ENCODE assay signal across 12 cellular contexts in the genomic region with DNA sequence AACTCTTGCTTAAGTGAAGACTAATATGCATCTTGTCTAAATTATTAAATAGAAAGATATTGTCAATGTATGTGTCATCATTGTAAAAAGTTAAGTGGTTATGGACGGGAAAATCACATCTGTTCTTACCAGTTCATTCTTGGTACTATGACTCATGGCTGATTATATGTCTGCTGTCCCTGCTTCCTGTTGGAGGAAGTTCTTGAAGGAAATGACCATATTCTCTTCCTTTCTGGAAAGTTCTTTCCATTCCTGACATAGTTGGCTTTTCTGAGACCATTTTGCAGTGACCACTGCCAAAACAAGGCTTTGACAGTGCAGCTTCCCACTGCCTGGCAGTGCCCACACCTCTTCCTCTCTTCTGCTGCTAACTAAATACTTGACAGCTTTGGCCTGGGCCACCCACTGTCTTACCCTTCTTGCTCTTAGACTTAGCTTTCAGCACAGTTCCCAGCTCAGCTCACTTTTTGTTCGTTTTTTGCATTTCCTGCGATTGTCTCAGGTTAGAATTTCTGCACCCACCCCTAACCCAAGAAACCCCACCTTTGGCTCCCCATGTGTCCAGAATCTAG. TPM values are rescaled to one million over a fixed set of nuclear protein-coding genes. Genes with fewer than 3 reads are reported as not detected.
DNase-seq lines count a peak whose midpoint lies in the region; FAIRE-seq and TF ChIP-seq lines count a peak whose summit lies in the region.
"Had no signal": no experiment of that assay in that cellular context is flagged by ENCODE, and none has a peak within 500 bp of the region (broad histone marks: within the 10 kb centered on the region; RNA-seq: fewer than 3 reads in every experiment).

No MANE protein-coding gene starts in this region.

- no peak overlapping the region for H2BK12ac ChIP-seq in neuronal stem cell (ENCODE audit: low read length)

- H3K4me3 ChIP-seq in neuronal stem cell (ENCODE audit: low read length in 2 of 2) = no peak overlapping the region

- H3K14ac ChIP-seq in neuronal stem cell (ENCODE audit: low read length) = no peak overlapping the region

- no peaks in the 10 kb centered on the region for H3K79me1 ChIP-seq in neuronal stem cell (ENCODE audit: low read depth, low read length)

- no peak for TF ChIP-seq CTCF in progenitor cell of endocrine pancreas (IDR thresholded peaks at IDR 0.05; ENCODE audit: unreplicated experiment)

- H3K9ac ChIP-seq in neuronal stem cell (ENCODE audit: low read depth, low read length, poor library complexity) = no peak overlapping the region

- H3K27ac Mint-ChIP-seq in progenitor cell of endocrine pancreas = no peak overlapping the region

- no peaks in the 10 kb centered on the region for H3K36me3 Mint-ChIP-seq in progenitor cell of endocrine pancreas (ENCODE audit: insufficient read depth)

- no peak overlapping the region for H4K91ac ChIP-seq in neuronal stem cell (ENCODE audit: low read depth, low read length, poor library complexity)

- H3K18ac ChIP-seq in neuronal stem cell (ENCODE audit: low read length) = no peak overlapping the region

- no peak overlapping the region for H3K23ac ChIP-seq in neuronal stem cell (ENCODE audit: low read depth, low read length, poor library complexity)

- H3K4ac ChIP-seq in neuronal stem cell (ENCODE audit: low read length) = no peak overlapping the region

- no peak overlapping the region for H3K4me3 Mint-ChIP-seq in progenitor cell of endocrine pancreas (ENCODE audit: low read depth)
- H3K4me3 Mint-ChIP-seq: naive thymus-derived CD4-positive, alpha-beta T cell had no signal

- no peaks in the 10 kb centered on the region for H3K36me3 ChIP-seq in neuronal stem cell (replicated peaks in 1 of 2; ENCODE audit: control insufficient read depth in 2 of 2, insufficient read depth in 2 of 2, low read length in 2 of 2)

- WGBS in neuronal stem cell (ENCODE audit: extremely low coverage in 2 of 2, insufficient read length in 2 of 2, insufficient replicate concordance in 1 of 2), 2 donors = no CpG with 5 or more reads among the region's 3 CpGs

- DNase-seq in DMS53 treated with DMSO at 0.1 percent for 48 hours (lab: John Stamatoyannopoulos, UW; ENCODE audit: unreplicated experiment) = peak; percentile 54
- peak; percentile 73 for DNase-seq in NCI-H226
- DNase-seq in dermis blood vessel endothelial cell = peak; percentile 93
- DNase-seq in neuronal stem cell (ENCODE audit: low spot score) = no peak
- no peak for DNase-seq in GM19239 (ENCODE audit: insufficient read length, low spot score)
- DNase-seq in progenitor cell of endocrine pancreas (ENCODE audit: low spot score, unreplicated experiment) = no peak
- DNase-seq in superior temporal gyrus (ENCODE audit: extremely low spot score) = no peak
- DNase-seq in NCI-H146 (lab: John Stamatoyannopoulos, UW) = no peak
- DNase-seq: activated CD4-positive, alpha-beta T cell treated with anti-CD3 and anti-CD28 coated beads, Interleukin-2, amount 50 U/mL, for 48 hours; effector memory CD4-positive, alpha-beta T cell; naive thymus-derived CD4-positive, alpha-beta T cell; NCI-H510A had no signal

- H3K4me1 Mint-ChIP-seq in progenitor cell of endocrine pancreas (ENCODE audit: low read depth) = peaks cover 7% of the 10 kb centered on the region

- no peak overlapping the region for H2BK120ac ChIP-seq in neuronal stem cell (ENCODE audit: low read depth, low read length)

- no peak overlapping the region for H3K27ac ChIP-seq in neuronal stem cell (replicated peaks; ENCODE audit: low read length)

- H3K27me3 Mint-ChIP-seq in progenitor cell of endocrine pancreas = peaks cover 9% of the 10 kb centered on the region

- H3K4me1 ChIP-seq in neuronal stem cell (ENCODE audit: control insufficient read depth in 2 of 2, insufficient read depth in 1 of 2, low read depth in 1 of 2, low read length in 2 of 2) = no peaks in the 10 kb centered on the region

- no peaks in the 10 kb centered on the region for H3K27me3 ChIP-seq in neuronal stem cell (ENCODE audit: control insufficient read depth in 3 of 3, insufficient read depth in 3 of 3, low read depth in 1 of 3, low read length in 3 of 3)

- H2BK5ac ChIP-seq in neuronal stem cell (ENCODE audit: low read length) = no peak overlapping the region

- FAIRE-seq in GM19239 (lab: Jason Lieb, UNC) = no peak

- H3K9me3 ChIP-seq in neuronal stem cell (replicated peaks in 1 of 2; ENCODE audit: control insufficient read depth in 2 of 2, insufficient read depth in 1 of 2, low read depth in 1 of 2, low read length in 2 of 2) = peaks cover 0 to 5% of the 10 kb centered on the region in 2 donors

- no peak overlapping the region for H2BK15ac ChIP-seq in neuronal stem cell (ENCODE audit: low read length)

- no peak overlapping the region for H3K4me2 ChIP-seq in neuronal stem cell (ENCODE audit: insufficient read depth, low read length, poor library complexity, severe bottlenecking)

- H2AFZ ChIP-seq in neuronal stem cell (ENCODE audit: low read length) = peak overlapping the region; percentile 3

- H3K9me3 Mint-ChIP-seq in progenitor cell of endocrine pancreas (ENCODE audit: low read depth) = no peaks in the 10 kb centered on the region
- H3K9me3 Mint-ChIP-seq: naive thymus-derived CD4-positive, alpha-beta T cell had no signal

- H4K8ac ChIP-seq in neuronal stem cell (ENCODE audit: low read depth, low read length) = no peak overlapping the region

- no peak overlapping the region for H2AK5ac ChIP-seq in neuronal stem cell (ENCODE audit: low read depth, low read length)

RNA-seq across cellular contexts. Expression of gene CLDN24, which starts 13.2 kb away (rescaled TPM):
- total RNA-seq in dermis blood vessel endothelial cell (not detected in 2 replicates), progenitor cell of endocrine pancreas (not detected in 2 replicates)
- not detected for polyA plus RNA-seq in neuronal stem cell (2013, experiment 1 of 2)
- not detected for polyA plus RNA-seq in neuronal stem cell (2013, experiment 2 of 2)
- total RNA-seq: naive thymus-derived CD4-positive, alpha-beta T cell had no signal
- polyA plus RNA-seq: naive thymus-derived CD4-positive, alpha-beta T cell had no signal

RNA-seq across cellular contexts. Expression of gene CLDN22, which starts 15.4 kb away (rescaled TPM):
- total RNA-seq in dermis blood vessel endothelial cell = not detected in 2 replicates
- not detected for polyA plus RNA-seq in neuronal stem cell (2013, experiment 1 of 2)
- not detected for polyA plus RNA-seq in neuronal stem cell (2013, experiment 2 of 2)
- total RNA-seq in progenitor cell of endocrine pancreas = not detected in 2 replicates
- total RNA-seq: naive thymus-derived CD4-positive, alpha-beta T cell had no signal
- polyA plus RNA-seq: naive thymus-derived CD4-positive, alpha-beta T cell had no signal

Comparison
In these comparisons a context has a peak if more than half of its experiments do, and no peak if none do; other contexts are left out.
1. DNase-seq: peak in DMS53 treated with DMSO at 0.1 percent for 48 hours (single experiment), NCI-H226 (single experiment) and dermis blood vessel endothelial cell (single experiment); none in neuronal stem cell (single experiment), GM19239 (single experiment), progenitor cell of endocrine pancreas (single experiment), superior temporal gyrus (single experiment) and NCI-H146 (single experiment).